33 cellular contexts compared by ENCODE assay signal in the genomic region with DNA sequence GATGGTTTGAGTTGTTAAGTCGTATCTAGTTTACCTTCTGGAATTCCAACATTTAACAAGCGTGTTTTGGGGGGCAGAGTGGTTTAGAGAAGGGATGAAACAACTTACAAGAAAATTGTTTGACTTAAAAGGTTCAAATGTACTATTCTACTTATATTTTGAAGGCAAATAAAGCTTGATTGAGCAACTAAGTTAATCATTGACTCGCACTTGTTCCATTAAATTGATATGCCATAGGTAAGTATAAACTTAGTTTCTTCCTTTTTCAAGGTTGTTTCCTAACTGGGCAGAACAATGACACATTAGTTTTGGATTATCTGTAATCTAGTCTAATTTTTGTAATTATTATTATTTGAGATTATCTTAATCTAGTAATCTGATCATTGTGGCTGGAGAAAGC. TPM values are rescaled to one million over a fixed set of nuclear protein-coding genes. Genes with fewer than 3 reads are reported as not detected.
"Had no signal": no experiment of that assay in that cellular context is flagged by ENCODE, and none has a peak within 500 bp of the region (broad histone marks: within the 10 kb centered on the region; RNA-seq: fewer than 3 reads in every experiment).

No MANE protein-coding gene starts in this region.

- H3K9me3 ChIP-seq: adrenal gland, body of pancreas, esophagus muscularis mucosa, gastrocnemius medialis, heart left ventricle had no signal

- H3K4me3 ChIP-seq: adrenal gland, body of pancreas, esophagus muscularis mucosa, gastrocnemius medialis, heart left ventricle had no signal

- H3K27ac ChIP-seq: adrenal gland, body of pancreas, esophagus muscularis mucosa, foreskin keratinocyte, gastrocnemius medialis, heart left ventricle had no signal

- DNase-seq: activated CD4-positive, alpha-beta memory T cell treated with anti-CD3 and anti-CD28 coated beads for 36 hours; activated CD4-positive, alpha-beta T cell treated with anti-CD3 and anti-CD28 coated beads for 36 hours; activated CD4-positive, alpha-beta T cell treated with anti-CD3 and anti-CD28 coated beads, Interleukin-2, amount 10 ng/mL, durations not matched to agents 24 days and 14 days; activated CD4-positive, CD25-positive, alpha-beta regulatory T cell; activated CD4-positive, CD25-positive, alpha-beta regulatory T cell treated with anti-CD3 and anti-CD28 coated beads, Interleukin-2, amount 50 U/mL, for 72 hours; activated CD8-positive, alpha-beta memory T cell treated with anti-CD3 and anti-CD28 coated beads, Interleukin-2, amount 10 ng/mL, durations not matched to agents 7 days and 5 days; activated CD8-positive, alpha-beta memory T cell treated with anti-CD3 and anti-CD28 coated beads, Interleukin-2, amount 50 U/mL, for 4 hours; activated CD8-positive, alpha-beta T cell treated with anti-CD3 and anti-CD28 coated beads, Interleukin-2, amount 10 ng/mL, durations not matched to agents 7 days and 5 days; activated effector memory CD4-positive, alpha-beta T cell treated with anti-CD3 and anti-CD28 coated beads, Interleukin-2, amount 50 U/mL, for 16 hours; activated naive CD4-positive, alpha-beta T cell treated with anti-CD3 and anti-CD28 coated beads for 36 hours; activated naive CD8-positive, alpha-beta T cell treated with anti-CD3 and anti-CD28 coated beads for 36 hours; activated naive CD8-positive, alpha-beta T cell treated with anti-CD3 and anti-CD28 coated beads, Interleukin-2, amount 50 U/mL, for 24 hours; activated T-cell treated with anti-CD3 and anti-CD28 coated beads, Interleukin-2, amount 50 U/mL, for 1 hour; activated T-cell treated with anti-CD3 and anti-CD28 coated beads, Interleukin-2, amount 50 U/mL, for 48 hours; adrenal gland; aorta; body of pancreas; caudate nucleus; cortex of kidney; effector CD4-positive, alpha-beta T cell; effector memory CD8-positive, alpha-beta T cell; erythroblast; gastrocnemius medialis; glutamatergic neuron; heart left ventricle; T-helper 2 cell had no signal

- ATAC-seq: activated CD4-positive, alpha-beta T cell treated with anti-CD3 and anti-CD28 coated beads for 36 hours; activated CD8-positive, alpha-beta memory T cell treated with anti-CD3 and anti-CD28 coated beads, Interleukin-2, amount 10 ng/mL, durations not matched to agents 7 days and 5 days; activated CD8-positive, alpha-beta T cell treated with anti-CD3 and anti-CD28 coated beads, Interleukin-2, amount 10 ng/mL, durations not matched to agents 7 days and 5 days; activated naive CD8-positive, alpha-beta T cell treated with anti-CD3 and anti-CD28 coated beads, Interleukin-2, amount 50 U/mL, for 24 hours; body of pancreas; effector memory CD8-positive, alpha-beta T cell; gastrocnemius medialis; heart left ventricle had no signal

- H3K27me3 ChIP-seq: adrenal gland, body of pancreas, esophagus muscularis mucosa, foreskin keratinocyte, gastrocnemius medialis, heart left ventricle had no signal

- H3K36me3 ChIP-seq: adrenal gland, esophagus muscularis mucosa, gastrocnemius medialis, heart left ventricle had no signal

- H3K4me1 ChIP-seq: adrenal gland, body of pancreas, esophagus muscularis mucosa, foreskin keratinocyte, gastrocnemius medialis had no signal

RNA-seq across cellular contexts. Expression of gene CPNE4, which starts 48.3 kb away (rescaled TPM):
- total RNA-seq: activated CD4-positive, alpha-beta memory T cell treated with anti-CD3 and anti-CD28 coated beads for 36 hours; activated CD4-positive, alpha-beta T cell treated with anti-CD3 and anti-CD28 coated beads for 36 hours; activated CD4-positive, alpha-beta T cell treated with anti-CD3 and anti-CD28 coated beads, Interleukin-2, amount 10 ng/mL, durations not matched to agents 24 days and 14 days; activated CD8-positive, alpha-beta memory T cell treated with anti-CD3 and anti-CD28 coated beads for 36 hours; activated CD8-positive, alpha-beta memory T cell treated with anti-CD3 and anti-CD28 coated beads, Interleukin-2, amount 10 ng/mL, durations not matched to agents 7 days and 5 days; activated CD8-positive, alpha-beta T cell treated with anti-CD3 and anti-CD28 coated beads, Interleukin-2, amount 10 ng/mL, durations not matched to agents 7 days and 5 days; activated naive CD4-positive, alpha-beta T cell treated with anti-CD3 and anti-CD28 coated beads for 36 hours; activated naive CD8-positive, alpha-beta T cell treated with anti-CD3 and anti-CD28 coated beads for 36 hours; activated T-helper 1 cell treated with anti-CD3 and anti-CD28 coated beads, Interleukin-12 subunit alpha, Interleukin-12 subunit beta, Interleukin-2, Interleukin-4 antibody, amounts not matched to agents 30 ng/mL and 10 ng/mL and 1 ng/mL, durations not matched to agents 14 hours and 24 hours and 36 hours; activated T-helper 2 cell treated with anti-CD3 and anti-CD28 coated beads, Interferon-gamma antibody, Interleukin-2, Interleukin-4, amounts not matched to agents 10 μg/mL and 5 μg/mL and 100 μg/mL, durations not matched to agents 14 hours and 24 hours and 36 hours; body of pancreas; chondrocyte; dermis blood vessel endothelial cell; foreskin keratinocyte; gastrocnemius medialis had no signal
